In the genomic region with DNA sequence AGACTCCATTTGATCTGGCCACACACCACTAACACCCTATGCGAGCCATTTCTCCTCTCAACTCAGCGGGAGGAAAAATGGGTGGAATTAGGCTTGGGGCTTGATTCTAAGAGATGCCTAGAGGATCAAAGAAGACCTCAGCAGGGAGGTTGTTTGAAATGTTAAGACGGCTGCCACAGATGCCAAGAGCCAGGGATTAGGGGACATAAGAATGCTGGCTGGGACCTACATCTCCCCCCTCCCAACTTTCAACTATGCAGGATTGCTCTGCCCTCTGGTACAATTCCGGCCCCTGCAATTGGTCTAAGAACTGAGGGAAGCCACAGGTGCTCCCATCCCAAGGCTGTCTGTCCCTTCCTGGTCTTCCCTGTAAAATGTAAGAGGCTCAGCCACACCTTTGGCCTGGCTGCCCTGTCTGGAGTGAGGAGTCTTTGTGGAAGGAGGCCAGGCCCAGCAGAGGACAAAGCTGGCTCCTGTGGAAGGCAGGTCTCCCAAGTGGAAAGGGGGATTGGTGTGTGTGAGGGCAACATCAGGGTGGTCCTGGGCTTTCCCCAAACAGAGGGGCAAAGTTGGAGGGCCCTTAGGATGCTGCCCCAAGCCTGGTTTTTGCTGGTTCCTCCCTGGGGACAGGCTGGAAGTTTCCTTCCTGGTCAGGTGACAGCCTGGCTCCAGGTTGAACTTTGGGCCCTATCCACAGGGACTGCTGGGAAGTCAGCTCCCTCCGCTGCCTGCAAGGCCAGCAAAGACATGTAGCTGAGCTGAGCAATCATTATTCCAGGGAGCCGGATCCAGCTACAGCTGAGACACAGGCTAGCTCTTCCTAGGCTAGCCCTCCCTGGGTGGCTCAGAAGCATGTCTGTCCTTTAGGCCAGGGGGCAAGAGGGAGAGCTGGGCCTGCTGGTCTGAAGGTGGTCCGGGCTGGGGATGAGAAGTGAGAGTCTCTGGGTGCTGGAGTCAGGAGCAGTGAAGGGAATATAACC, we compare ENCODE assay signal across 1 cellular context.
A peak's percentile ranks its signal among the peaks of the same experiment; 100 is the strongest.
TF ChIP-seq lines count a peak whose summit lies in the region.

No MANE protein-coding gene starts in this region.

TF ChIP-seq in HepG2, 621 proteins besides CTCF, POLR2A, EP300 and RAD21 (continued from another document and continues in another):
- TF ChIP-seq, protein P1, sequence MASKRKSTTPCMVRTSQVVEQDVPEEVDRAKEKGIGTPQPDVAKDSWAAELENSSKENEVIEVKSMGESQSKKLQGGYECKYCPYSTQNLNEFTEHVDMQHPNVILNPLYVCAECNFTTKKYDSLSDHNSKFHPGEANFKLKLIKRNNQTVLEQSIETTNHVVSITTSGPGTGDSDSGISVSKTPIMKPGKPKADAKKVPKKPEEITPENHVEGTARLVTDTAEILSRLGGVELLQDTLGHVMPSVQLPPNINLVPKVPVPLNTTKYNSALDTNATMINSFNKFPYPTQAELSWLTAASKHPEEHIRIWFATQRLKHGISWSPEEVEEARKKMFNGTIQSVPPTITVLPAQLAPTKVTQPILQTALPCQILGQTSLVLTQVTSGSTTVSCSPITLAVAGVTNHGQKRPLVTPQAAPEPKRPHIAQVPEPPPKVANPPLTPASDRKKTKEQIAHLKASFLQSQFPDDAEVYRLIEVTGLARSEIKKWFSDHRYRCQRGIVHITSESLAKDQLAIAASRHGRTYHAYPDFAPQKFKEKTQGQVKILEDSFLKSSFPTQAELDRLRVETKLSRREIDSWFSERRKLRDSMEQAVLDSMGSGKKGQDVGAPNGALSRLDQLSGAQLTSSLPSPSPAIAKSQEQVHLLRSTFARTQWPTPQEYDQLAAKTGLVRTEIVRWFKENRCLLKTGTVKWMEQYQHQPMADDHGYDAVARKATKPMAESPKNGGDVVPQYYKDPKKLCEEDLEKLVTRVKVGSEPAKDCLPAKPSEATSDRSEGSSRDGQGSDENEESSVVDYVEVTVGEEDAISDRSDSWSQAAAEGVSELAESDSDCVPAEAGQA (IDR thresholded peaks at IDR 0.05; ENCODE audit: low read depth), result no peak
- TF ChIP-seq, protein P1 (CRISPR knock-in tag; IDR thresholded peaks at IDR 0.05; ENCODE audit: borderline replicate concordance), result no peak
- TF ChIP-seq, protein P2, sequence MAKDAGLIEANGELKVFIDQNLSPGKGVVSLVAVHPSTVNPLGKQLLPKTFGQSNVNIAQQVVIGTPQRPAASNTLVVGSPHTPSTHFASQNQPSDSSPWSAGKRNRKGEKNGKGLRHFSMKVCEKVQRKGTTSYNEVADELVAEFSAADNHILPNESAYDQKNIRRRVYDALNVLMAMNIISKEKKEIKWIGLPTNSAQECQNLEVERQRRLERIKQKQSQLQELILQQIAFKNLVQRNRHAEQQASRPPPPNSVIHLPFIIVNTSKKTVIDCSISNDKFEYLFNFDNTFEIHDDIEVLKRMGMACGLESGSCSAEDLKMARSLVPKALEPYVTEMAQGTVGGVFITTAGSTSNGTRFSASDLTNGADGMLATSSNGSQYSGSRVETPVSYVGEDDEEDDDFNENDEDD (CRISPR knock-in tag; IDR thresholded peaks at IDR 0.05; ENCODE audit: borderline replicate concordance), result peak; percentile 29; the same call in 1 of the 2 replicates
- TF ChIP-seq ZFP82 (CRISPR knock-in tag; IDR thresholded peaks at IDR 0.05; ENCODE audit: borderline replicate concordance) (no peak), NCOA2 (CRISPR knock-in tag; IDR thresholded peaks at IDR 0.05) (peak; percentile 84), ZBTB7B (CRISPR knock-in tag; IDR thresholded peaks at IDR 0.05) (peak; percentile 71; the same call in 1 of the 2 replicates), TP53 (CRISPR knock-in tag; conservative IDR thresholded peaks at IDR 0.05) (no peak), CENPX (CRISPR knock-in tag; IDR thresholded peaks at IDR 0.05) (no peak), ZNF564 (CRISPR knock-in tag; IDR thresholded peaks at IDR 0.05) (no peak), ZNF432 (CRISPR knock-in tag; IDR thresholded peaks at IDR 0.05; ENCODE audit: borderline replicate concordance) (no peak), FOXA1 (IDR thresholded peaks at IDR 0.05) (no peak), FOXA1 (CRISPR knock-in tag; IDR thresholded peaks at IDR 0.05) (0 out of 2 replicates have a peak, but pooled peaks have one; percentile 28), MEF2D (CRISPR knock-in tag; IDR thresholded peaks at IDR 0.05) (peak; percentile 69; the same call in 1 of the 2 replicates), SOX5 (CRISPR knock-in tag; IDR thresholded peaks at IDR 0.05; ENCODE audit: borderline replicate concordance) (peak; percentile 52; the same call in 1 of the 2 replicates), CBX2 (IDR thresholded peaks at IDR 0.05; ENCODE audit: low read depth, low read length) (no peak), CBX2 (CRISPR knock-in tag; IDR thresholded peaks at IDR 0.05; ENCODE audit: low read depth) (no peak), SNAI1 (CRISPR knock-in tag; IDR thresholded peaks at IDR 0.05; ENCODE audit: borderline replicate concordance) (no peak), SAP130 (CRISPR knock-in tag; IDR thresholded peaks at IDR 0.05; ENCODE audit: low read depth) (peak; percentile 84), ZNF510 (CRISPR knock-in tag; IDR thresholded peaks at IDR 0.05; ENCODE audit: low read depth) (peak; percentile 97)
- TF ChIP-seq, protein P3, sequence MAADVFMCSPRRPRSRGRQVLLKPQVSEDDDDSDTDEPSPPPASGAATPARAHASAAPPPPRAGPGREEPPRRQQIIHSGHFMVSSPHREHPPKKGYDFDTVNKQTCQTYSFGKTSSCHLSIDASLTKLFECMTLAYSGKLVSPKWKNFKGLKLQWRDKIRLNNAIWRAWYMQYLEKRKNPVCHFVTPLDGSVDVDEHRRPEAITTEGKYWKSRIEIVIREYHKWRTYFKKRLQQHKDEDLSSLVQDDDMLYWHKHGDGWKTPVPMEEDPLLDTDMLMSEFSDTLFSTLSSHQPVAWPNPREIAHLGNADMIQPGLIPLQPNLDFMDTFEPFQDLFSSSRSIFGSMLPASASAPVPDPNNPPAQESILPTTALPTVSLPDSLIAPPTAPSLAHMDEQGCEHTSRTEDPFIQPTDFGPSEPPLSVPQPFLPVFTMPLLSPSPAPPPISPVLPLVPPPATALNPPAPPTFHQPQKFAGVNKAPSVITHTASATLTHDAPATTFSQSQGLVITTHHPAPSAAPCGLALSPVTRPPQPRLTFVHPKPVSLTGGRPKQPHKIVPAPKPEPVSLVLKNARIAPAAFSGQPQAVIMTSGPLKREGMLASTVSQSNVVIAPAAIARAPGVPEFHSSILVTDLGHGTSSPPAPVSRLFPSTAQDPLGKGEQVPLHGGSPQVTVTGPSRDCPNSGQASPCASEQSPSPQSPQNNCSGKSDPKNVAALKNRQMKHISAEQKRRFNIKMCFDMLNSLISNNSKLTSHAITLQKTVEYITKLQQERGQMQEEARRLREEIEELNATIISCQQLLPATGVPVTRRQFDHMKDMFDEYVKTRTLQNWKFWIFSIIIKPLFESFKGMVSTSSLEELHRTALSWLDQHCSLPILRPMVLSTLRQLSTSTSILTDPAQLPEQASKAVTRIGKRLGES (CRISPR knock-in tag; IDR thresholded peaks at IDR 0.05; ENCODE audit: borderline replicate concordance), result no peak
- TF ChIP-seq, protein P4, sequence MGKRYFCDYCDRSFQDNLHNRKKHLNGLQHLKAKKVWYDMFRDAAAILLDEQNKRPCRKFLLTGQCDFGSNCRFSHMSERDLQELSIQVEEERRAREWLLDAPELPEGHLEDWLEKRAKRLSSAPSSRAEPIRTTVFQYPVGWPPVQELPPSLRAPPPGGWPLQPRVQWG (CRISPR knock-in tag; IDR thresholded peaks at IDR 0.05; ENCODE audit: borderline replicate concordance, low read depth), result no peak
- TF ChIP-seq, protein P5, sequence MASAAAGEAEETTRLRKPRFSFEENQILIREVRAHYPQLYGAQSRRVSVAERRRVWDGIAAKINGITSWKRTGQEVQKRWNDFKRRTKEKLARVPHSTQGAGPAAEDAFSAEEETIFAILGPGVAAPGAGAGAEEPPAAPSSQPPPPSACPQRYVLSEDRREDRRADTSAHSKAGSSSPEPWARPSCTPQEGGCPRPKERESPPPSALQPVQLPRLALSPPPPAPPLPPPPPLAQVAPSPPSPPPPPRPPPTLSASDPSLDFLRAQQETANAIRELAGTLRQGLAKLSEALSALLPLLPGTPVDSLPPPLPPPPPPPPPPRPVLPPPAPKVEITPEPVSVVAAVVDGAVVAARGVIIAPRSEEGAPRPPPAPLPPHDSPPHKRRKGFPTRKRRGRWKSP (CRISPR knock-in tag; IDR thresholded peaks at IDR 0.05), result peak; percentile 57; the same call in 1 of the 2 replicates
- TF ChIP-seq, protein P6, sequence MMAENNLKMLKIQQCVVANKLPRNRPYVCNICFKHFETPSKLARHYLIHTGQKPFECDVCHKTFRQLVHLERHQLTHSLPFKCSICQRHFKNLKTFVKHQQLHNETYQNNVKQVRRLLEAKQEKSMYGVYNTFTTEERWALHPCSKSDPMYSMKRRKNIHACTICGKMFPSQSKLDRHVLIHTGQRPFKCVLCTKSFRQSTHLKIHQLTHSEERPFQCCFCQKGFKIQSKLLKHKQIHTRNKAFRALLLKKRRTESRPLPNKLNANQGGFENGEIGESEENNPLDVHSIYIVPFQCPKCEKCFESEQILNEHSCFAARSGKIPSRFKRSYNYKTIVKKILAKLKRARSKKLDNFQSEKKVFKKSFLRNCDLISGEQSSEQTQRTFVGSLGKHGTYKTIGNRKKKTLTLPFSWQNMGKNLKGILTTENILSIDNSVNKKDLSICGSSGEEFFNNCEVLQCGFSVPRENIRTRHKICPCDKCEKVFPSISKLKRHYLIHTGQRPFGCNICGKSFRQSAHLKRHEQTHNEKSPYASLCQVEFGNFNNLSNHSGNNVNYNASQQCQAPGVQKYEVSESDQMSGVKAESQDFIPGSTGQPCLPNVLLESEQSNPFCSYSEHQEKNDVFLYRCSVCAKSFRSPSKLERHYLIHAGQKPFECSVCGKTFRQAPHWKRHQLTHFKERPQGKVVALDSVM (CRISPR knock-in tag; IDR thresholded peaks at IDR 0.05), result peak; percentile 85
- TF ChIP-seq, protein P7, sequence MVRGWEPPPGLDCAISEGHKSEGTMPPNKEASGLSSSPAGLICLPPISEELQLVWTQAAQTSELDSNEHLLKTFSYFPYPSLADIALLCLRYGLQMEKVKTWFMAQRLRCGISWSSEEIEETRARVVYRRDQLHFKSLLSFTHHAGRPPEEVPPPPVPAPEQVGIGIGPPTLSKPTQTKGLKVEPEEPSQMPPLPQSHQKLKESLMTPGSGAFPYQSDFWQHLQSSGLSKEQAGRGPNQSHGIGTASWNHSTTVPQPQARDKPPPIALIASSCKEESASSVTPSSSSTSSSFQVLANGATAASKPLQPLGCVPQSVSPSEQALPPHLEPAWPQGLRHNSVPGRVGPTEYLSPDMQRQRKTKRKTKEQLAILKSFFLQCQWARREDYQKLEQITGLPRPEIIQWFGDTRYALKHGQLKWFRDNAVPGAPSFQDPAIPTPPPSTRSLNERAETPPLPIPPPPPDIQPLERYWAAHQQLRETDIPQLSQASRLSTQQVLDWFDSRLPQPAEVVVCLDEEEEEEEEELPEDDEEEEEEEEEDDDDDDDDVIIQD (CRISPR knock-in tag; IDR thresholded peaks at IDR 0.05; ENCODE audit: low read depth), result peak; percentile 80
- TF ChIP-seq, protein P8, sequence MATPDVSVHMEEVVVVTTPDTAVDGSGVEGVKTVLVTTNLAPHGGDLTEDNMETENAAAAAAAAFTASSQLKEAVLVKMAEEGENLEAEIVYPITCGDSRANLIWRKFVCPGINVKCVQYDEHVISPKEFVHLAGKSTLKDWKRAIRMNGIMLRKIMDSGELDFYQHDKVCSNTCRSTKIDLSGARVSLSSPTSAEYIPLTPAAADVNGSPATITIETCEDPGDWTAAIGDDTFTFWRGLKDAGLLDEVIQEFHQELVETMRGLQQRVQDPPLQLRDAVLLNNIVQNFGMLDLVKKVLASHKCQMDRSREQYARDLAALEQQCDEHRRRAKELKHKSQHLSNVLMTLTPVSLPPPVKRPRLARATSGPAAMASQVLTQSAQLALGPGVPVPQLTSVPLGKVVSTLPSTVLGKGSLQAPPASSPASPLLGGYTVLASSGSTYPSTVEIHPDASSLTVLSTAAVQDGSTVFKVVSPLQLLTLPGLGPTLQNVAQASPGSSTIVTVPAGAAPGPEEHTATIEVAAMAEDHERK (CRISPR knock-in tag; IDR thresholded peaks at IDR 0.05; ENCODE audit: low read depth), result no peak
